In genomic region chr2:207458582-207458981, GRCh38 we compare ENCODE assay signal across 2 cellular contexts.
TF ChIP-seq lines count a peak whose summit lies in the region.

No MANE protein-coding gene starts in this region.

TF ChIP-seq in HCT116, 20 proteins besides CTCF, POLR2A, EP300 and RAD21 (continued from another document):
- TF ChIP-seq SRF (IDR thresholded peaks at IDR 0.05; ENCODE audit: low read depth), result no peak
- TF ChIP-seq ZBTB33 (IDR thresholded peaks at IDR 0.05; ENCODE audit: extremely low read depth, insufficient replicate concordance, low read length), result no peak
- no peak for TF ChIP-seq TCF7L2 (IDR thresholded peaks at IDR 0.05; ENCODE audit: borderline replicate concordance, extremely low read depth, insufficient read depth, insufficient read length)
- no peak for TF ChIP-seq ELF1 (IDR thresholded peaks at IDR 0.05; ENCODE audit: borderline replicate concordance, low read depth)
- no peak for TF ChIP-seq REST (IDR thresholded peaks at IDR 0.05; ENCODE audit: low read depth)

TF ChIP-seq in GM12878, 131 proteins besides CTCF, POLR2A, EP300 and RAD21 (continued from another document):
- TF ChIP-seq SREBF2 (IDR thresholded peaks at IDR 0.05; ENCODE audit: low read length), result no peak
- TF ChIP-seq, protein P1, sequence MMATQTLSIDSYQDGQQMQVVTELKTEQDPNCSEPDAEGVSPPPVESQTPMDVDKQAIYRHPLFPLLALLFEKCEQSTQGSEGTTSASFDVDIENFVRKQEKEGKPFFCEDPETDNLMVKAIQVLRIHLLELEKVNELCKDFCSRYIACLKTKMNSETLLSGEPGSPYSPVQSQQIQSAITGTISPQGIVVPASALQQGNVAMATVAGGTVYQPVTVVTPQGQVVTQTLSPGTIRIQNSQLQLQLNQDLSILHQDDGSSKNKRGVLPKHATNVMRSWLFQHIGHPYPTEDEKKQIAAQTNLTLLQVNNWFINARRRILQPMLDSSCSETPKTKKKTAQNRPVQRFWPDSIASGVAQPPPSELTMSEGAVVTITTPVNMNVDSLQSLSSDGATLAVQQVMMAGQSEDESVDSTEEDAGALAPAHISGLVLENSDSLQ (IDR thresholded peaks at IDR 0.05), result no peak
- TF ChIP-seq GABPA (IDR thresholded peaks at IDR 0.05; ENCODE audit: low read depth), result no peak
- no peak for TF ChIP-seq CUX1 (IDR thresholded peaks at IDR 0.05; ENCODE audit: insufficient replicate concordance, low read depth, low read length)
- TF ChIP-seq TCF3 (IDR thresholded peaks at IDR 0.05; ENCODE audit: borderline replicate concordance, insufficient read depth, low read depth, low read length), result no peak
- no peak for TF ChIP-seq JUNB (IDR thresholded peaks at IDR 0.05)
- TF ChIP-seq EGR1 (IDR thresholded peaks at IDR 0.05; ENCODE audit: borderline replicate concordance in 1 of 2, low read depth in 2 of 2, low read length in 2 of 2), result no peak
- no peak for TF ChIP-seq ATF7 (IDR thresholded peaks at IDR 0.05; ENCODE audit: low read depth)
- no peak for TF ChIP-seq NRF1 (conservative IDR thresholded peaks at IDR 0.05; ENCODE audit: low read depth, low read length)
- no peak for TF ChIP-seq MTA3 (IDR thresholded peaks at IDR 0.05; ENCODE audit: borderline replicate concordance, low read length)
- no peak for TF ChIP-seq SIX5 (IDR thresholded peaks at IDR 0.05; ENCODE audit: low read depth, low read length, severe bottlenecking)
- TF ChIP-seq POLR2AphosphoS2 (IDR thresholded peaks at IDR 0.05; ENCODE audit: low read depth, low read length), result no peak
- TF ChIP-seq NFYA (IDR thresholded peaks at IDR 0.05; ENCODE audit: borderline replicate concordance, low read depth, low read length), result no peak
- no peak for TF ChIP-seq CBX5 (IDR thresholded peaks at IDR 0.05; ENCODE audit: low read depth)
